ENCODE assay signal across 10 cellular contexts in the genomic region with DNA sequence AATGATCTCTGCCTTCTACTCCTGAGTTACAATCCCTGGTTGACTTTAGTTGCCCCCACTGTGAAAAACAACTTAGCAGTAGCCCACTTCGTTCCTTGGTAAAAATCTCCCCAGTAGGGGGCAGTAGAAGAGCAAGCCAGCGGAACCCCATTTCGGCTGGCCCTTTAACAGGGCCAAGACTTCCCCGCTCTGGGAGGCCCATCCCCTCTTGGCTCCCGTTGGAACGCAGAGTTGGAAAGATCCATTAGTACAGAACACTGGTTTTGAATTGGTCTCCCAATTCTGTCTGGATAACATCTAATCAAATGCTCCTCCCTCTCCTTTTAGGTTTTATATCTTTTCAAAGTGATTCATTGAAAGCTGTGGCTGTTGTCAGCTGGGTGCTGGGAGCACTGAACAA.
DNase-seq lines count a peak whose midpoint lies in the region; ATAC-seq and TF ChIP-seq lines count a peak whose summit lies in the region.
"Had no signal": no experiment of that assay in that cellular context is flagged by ENCODE, and none has a peak within 500 bp of the region (broad histone marks: within the 10 kb centered on the region; RNA-seq: fewer than 3 reads in every experiment).

No MANE protein-coding gene starts in this region.

- no peak for TF ChIP-seq POLR2A in suprapubic skin (IDR thresholded peaks at IDR 0.05)

- intact Hi-C loops in mucosa of descending colon (cut with DNase I, micrococcal nuclease) = loop anchor here in 1 of 2 donors (10.0 kb wide), 1 partner anchor 1126 kb away; no protein-coding TSS in a partner anchor

- peak overlapping the region; percentile 76 for H3K27ac Mint-ChIP-seq in T-helper 1 cell treated with Interleukin-12 subunit alpha and Interleukin-12 subunit beta and Interleukin-4 antibody, amounts not matched to agents 30 μg/mL and 1 μg/mL, for 36 hours

- H3K4me1 ChIP-seq in mucosa of descending colon (ENCODE audit: low read depth) (no peaks in the 10 kb centered on the region), suprapubic skin (peaks cover 14% of the 10 kb centered on the region)

- H3K9me3 Mint-ChIP-seq in T-helper 1 cell treated with Interleukin-12 subunit alpha and Interleukin-12 subunit beta and Interleukin-4 antibody, amounts not matched to agents 30 μg/mL and 1 μg/mL, for 36 hours = no peaks in the 10 kb centered on the region

- peaks cover 72% of the 10 kb centered on the region for H3K4me1 Mint-ChIP-seq in T-helper 1 cell treated with Interleukin-12 subunit alpha and Interleukin-12 subunit beta and Interleukin-4 antibody, amounts not matched to agents 30 μg/mL and 1 μg/mL, for 36 hours (ENCODE audit: low read depth)

- H3K4me3 ChIP-seq in mucosa of descending colon (no peak overlapping the region), suprapubic skin (no peak overlapping the region)
- H3K4me3 ChIP-seq: BLaER1, thoracic aorta had no signal

- H3K4me3 Mint-ChIP-seq in T-helper 1 cell treated with Interleukin-12 subunit alpha and Interleukin-12 subunit beta and Interleukin-4 antibody, amounts not matched to agents 30 μg/mL and 1 μg/mL, for 36 hours = peak overlapping the region; percentile 57

- H3K36me3 Mint-ChIP-seq in T-helper 1 cell treated with Interleukin-12 subunit alpha and Interleukin-12 subunit beta and Interleukin-4 antibody, amounts not matched to agents 30 μg/mL and 1 μg/mL, for 36 hours (ENCODE audit: low read depth) = peaks cover 2% of the 10 kb centered on the region

- H3K36me3 ChIP-seq in mucosa of descending colon (ENCODE audit: low read depth) = no peaks in the 10 kb centered on the region
- no peaks in the 10 kb centered on the region for H3K36me3 ChIP-seq in suprapubic skin
- H3K36me3 ChIP-seq: BLaER1, thoracic aorta had no signal

- TF ChIP-seq EP300 in suprapubic skin (IDR thresholded peaks at IDR 0.05) = no peak

- no peaks in the 10 kb centered on the region for H3K27me3 Mint-ChIP-seq in T-helper 1 cell treated with Interleukin-12 subunit alpha and Interleukin-12 subunit beta and Interleukin-4 antibody, amounts not matched to agents 30 μg/mL and 1 μg/mL, for 36 hours (ENCODE audit: low read depth)

- peak; percentile 50 for TF ChIP-seq CTCF in mucosa of descending colon (IDR thresholded peaks at IDR 0.05)
- TF ChIP-seq CTCF in suprapubic skin (IDR thresholded peaks at IDR 0.05) = peak; percentile 25 to 64

- no peak overlapping the region for H3K27ac ChIP-seq in suprapubic skin
- H3K27ac ChIP-seq: BLaER1, thoracic aorta had no signal

- DNase-seq in NCI-H1436 (lab: John Stamatoyannopoulos, UW) = peak; percentile 55
- no peak for DNase-seq in NCI-H1436 treated with DMSO at 0.1 percent for 48 hours (lab: John Stamatoyannopoulos, UW)
- peak; percentile 53 for DNase-seq in astrocyte of the hippocampus (ENCODE audit: low read depth, low spot score)
- peak in 1 of 3 donors; percentile 65 for DNase-seq in mucosa of descending colon
- no peak for DNase-seq in suprapubic skin (ENCODE audit: low spot score in 2 of 2)
- no peak for DNase-seq in NOMO-1 treated with DMSO at 0.1 percent for 48 hours (lab: John Stamatoyannopoulos, UW; ENCODE audit: unreplicated experiment)

- 8% methylated on average over 6 of the region's 6 CpGs for WGBS in suprapubic skin

- peaks cover 13% of the 10 kb centered on the region for H3K27me3 ChIP-seq in suprapubic skin
- H3K27me3 ChIP-seq: BLaER1 had no signal

- ATAC-seq in mucosa of descending colon (peak; percentile 73), GM19035 (IDR thresholded peaks at IDR 0.05; ENCODE audit: unreplicated experiment) (no peak)

- H3K9me3 ChIP-seq in mucosa of descending colon (no peaks in the 10 kb centered on the region), suprapubic skin (no peaks in the 10 kb centered on the region)
- H3K9me3 ChIP-seq: BLaER1, thoracic aorta had no signal

Comparison
In these comparisons a context has a peak if more than half of its experiments do, and no peak if none do; other contexts are left out.
1. DNase-seq: peak in NCI-H1436 (single experiment) and astrocyte of the hippocampus (single experiment); none in NCI-H1436 treated with DMSO at 0.1 percent for 48 hours (single experiment), suprapubic skin (0 of 2) and NOMO-1 treated with DMSO at 0.1 percent for 48 hours (single experiment).